ENCODE assay signal across 12 cellular contexts in the genomic region with DNA sequence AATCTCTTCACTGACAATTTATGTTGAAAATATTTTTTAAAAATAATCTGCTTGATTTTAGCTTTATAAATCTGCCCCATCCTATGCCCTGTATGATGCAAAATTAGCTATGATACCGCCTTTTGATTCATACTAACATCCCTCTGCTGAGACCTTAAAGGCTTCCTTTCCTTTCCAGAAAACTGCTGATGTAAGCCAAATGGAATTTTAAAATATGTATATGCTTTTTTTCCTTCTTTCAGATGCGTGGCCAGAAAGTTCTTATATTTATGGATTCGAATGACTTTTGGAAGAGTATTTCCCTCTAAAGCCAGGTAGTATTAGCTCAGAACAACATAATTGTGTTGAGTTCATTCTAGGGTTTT. TPM values are rescaled to one million over a fixed set of nuclear protein-coding genes. Genes with fewer than 3 reads are reported as not detected.
DNase-seq lines count a peak whose midpoint lies in the region; ATAC-seq and TF ChIP-seq lines count a peak whose summit lies in the region.
"Had no signal": no experiment of that assay in that cellular context is flagged by ENCODE, and none has a peak within 500 bp of the region (broad histone marks: within the 10 kb centered on the region; RNA-seq: fewer than 3 reads in every experiment).

No MANE protein-coding gene starts in this region.

- intact Hi-C loops in CD4-positive, alpha-beta memory T cell (cut with micrococcal nuclease) = no loop called here
- intact Hi-C loops in activated CD8-positive, alpha-beta T cell treated with anti-CD3 and anti-CD28 coated beads for 36 hours (cut with micrococcal nuclease) = no loop called here
- intact Hi-C loops in esophagus muscularis mucosa (cut with DNase I) (no loop called here), uterus (cut with DNase I; ENCODE audit: low total_unique reads) (no loop called here)

- TF ChIP-seq EP300 in esophagus muscularis mucosa (IDR thresholded peaks at IDR 0.05) = no peak

- peak overlapping the region in 4 of 7 donors; percentile 31 to 65 (median 58) for H3K27ac Mint-ChIP-seq in CD4-positive, alpha-beta memory T cell
- H3K27ac Mint-ChIP-seq in activated CD8-positive, alpha-beta T cell treated with anti-CD3 and anti-CD28 coated beads for 36 hours = peak overlapping the region; percentile 88
- H3K27ac Mint-ChIP-seq in nephron = peak overlapping the region; percentile 95 to 97 (median 97)
- no peak overlapping the region for H3K27ac Mint-ChIP-seq in WTC11

- ATAC-seq in activated CD8-positive, alpha-beta T cell treated with anti-CD3 and anti-CD28 coated beads for 36 hours = no peak
- ATAC-seq in WTC11 (no peak), HG02884 (IDR thresholded peaks at IDR 0.05; ENCODE audit: unreplicated experiment) (no peak)

- WGBS in esophagus muscularis mucosa = 44% methylated on average over 3 of the region's 3 CpGs

- H3K4me3 ChIP-seq in CD4-positive, alpha-beta memory T cell (ENCODE audit: low read length in 2 of 2) = no peak overlapping the region
- H3K4me3 ChIP-seq in esophagus muscularis mucosa (no peak overlapping the region), uterus (no peak overlapping the region)
- H3K4me3 ChIP-seq: upper lobe of right lung had no signal

- no peaks in the 10 kb centered on the region for H3K27me3 ChIP-seq in CD4-positive, alpha-beta memory T cell (ENCODE audit: insufficient read depth, low read length)
- H3K27me3 ChIP-seq in esophagus muscularis mucosa (no peaks in the 10 kb centered on the region), uterus (no peaks in the 10 kb centered on the region)
- H3K27me3 ChIP-seq: upper lobe of right lung had no signal

- no peak overlapping the region for H3K4me3 Mint-ChIP-seq in CD4-positive, alpha-beta memory T cell
- no peak overlapping the region for H3K4me3 Mint-ChIP-seq in activated CD8-positive, alpha-beta T cell treated with anti-CD3 and anti-CD28 coated beads for 36 hours
- peak overlapping the region in 2 of 3 experiments; percentile 4 to 31 for H3K4me3 Mint-ChIP-seq in nephron
- no peak overlapping the region for H3K4me3 Mint-ChIP-seq in WTC11

- peaks cover 8% of the 10 kb centered on the region for H3K36me3 ChIP-seq in CD4-positive, alpha-beta memory T cell (ENCODE audit: insufficient read depth, low read length)
- H3K36me3 ChIP-seq in esophagus muscularis mucosa = no peaks in the 10 kb centered on the region
- no peaks in the 10 kb centered on the region for H3K36me3 ChIP-seq in uterus

- no peak for DNase-seq in CD4-positive, alpha-beta memory T cell
- DNase-seq in activated CD8-positive, alpha-beta T cell treated with anti-CD3 and anti-CD28 coated beads for 36 hours = no peak
- DNase-seq in esophagus muscularis mucosa (ENCODE audit: extremely low spot score) (no peak), T-helper 9 cell (no peak), WTC11 (ENCODE audit: low spot score) (no peak), uterus (no peak)
- DNase-seq: activated CD8-positive, alpha-beta memory T cell treated with anti-CD3 and anti-CD28 coated beads, Interleukin-2, amount 50 U/mL, for 48 hours; Caco-2; head of caudate nucleus; upper lobe of right lung had no signal

- peaks cover 22% of the 10 kb centered on the region for H3K4me1 ChIP-seq in CD4-positive, alpha-beta memory T cell (ENCODE audit: insufficient read depth, low read length)
- H3K4me1 ChIP-seq in esophagus muscularis mucosa (peaks cover 0 to 34% (median 28%) of the 10 kb centered on the region in 4 donors), uterus (no peaks in the 10 kb centered on the region)
- H3K4me1 ChIP-seq: Caco-2, upper lobe of right lung had no signal

- H3K9me3 ChIP-seq in CD4-positive, alpha-beta memory T cell (ENCODE audit: control insufficient read depth in 1 of 2, low read length in 2 of 2) = no peaks in the 10 kb centered on the region
- H3K9me3 ChIP-seq in esophagus muscularis mucosa (no peaks in the 10 kb centered on the region), uterus (no peaks in the 10 kb centered on the region)
- H3K9me3 ChIP-seq: Caco-2, upper lobe of right lung had no signal

- POLR2A ChIA-PET in CD4-positive, alpha-beta memory T cell (lab: Charles Lee; ENCODE audit: partially characterized antibody) = interaction anchor here (0.9 to 1.3 kb wide), 2 partner anchors 18 to 79 kb away, joined by 3 read pairs; no protein-coding TSS in a partner anchor
- POLR2A ChIA-PET in activated CD8-positive, alpha-beta T cell treated with anti-CD3 and anti-CD28 coated beads for 36 hours (lab: Charles Lee) = interaction anchor here (1.0 to 2.9 kb wide), 5 partner anchors 10 to 40 kb away, joined by 3 to 14 read pairs (median 4); no protein-coding TSS in a partner anchor
- POLR2A ChIA-PET in WTC11 (lab: Charles Lee) = no interaction called here

- H3K36me3 Mint-ChIP-seq in CD4-positive, alpha-beta memory T cell = peaks cover 25 to 52% of the 10 kb centered on the region in 2 donors
- H3K36me3 Mint-ChIP-seq in activated CD8-positive, alpha-beta T cell treated with anti-CD3 and anti-CD28 coated beads for 36 hours (ENCODE audit: low read depth) = peaks cover 73% of the 10 kb centered on the region
- H3K36me3 Mint-ChIP-seq in nephron (ENCODE audit: low read depth) (peaks cover 17% of the 10 kb centered on the region), WTC11 (peaks cover 2% of the 10 kb centered on the region; the same call in 1 of the 2 replicates)

- H3K4me1 Mint-ChIP-seq in CD4-positive, alpha-beta memory T cell = peaks cover 29 to 38% (median 34%) of the 10 kb centered on the region in 4 donors
- H3K4me1 Mint-ChIP-seq in activated CD8-positive, alpha-beta T cell treated with anti-CD3 and anti-CD28 coated beads for 36 hours (ENCODE audit: low read depth) = peaks cover 68% of the 10 kb centered on the region
- H3K4me1 Mint-ChIP-seq in nephron = peaks cover 37% of the 10 kb centered on the region
- no peaks in the 10 kb centered on the region for H3K4me1 Mint-ChIP-seq in WTC11

- CTCF ChIA-PET in CD4-positive, alpha-beta memory T cell (lab: Charles Lee; ENCODE audit: partially characterized antibody) = interaction anchor here (0.6 kb wide), 1 partner anchor 312 kb away, joined by 3 read pairs; no protein-coding TSS in a partner anchor
- CTCF ChIA-PET in activated CD8-positive, alpha-beta T cell treated with anti-CD3 and anti-CD28 coated beads for 36 hours (lab: Charles Lee) = interaction anchor here (1.5 kb wide), 1 partner anchor 26 kb away, joined by 6 read pairs; no protein-coding TSS in a partner anchor
- CTCF ChIA-PET in WTC11 (lab: Charles Lee) = interaction anchor here (0.6 to 1.7 kb wide), 3 partner anchors 26 to 225 kb away, joined by 3 to 5 read pairs (median 4); no protein-coding TSS in a partner anchor

- H3K9me3 Mint-ChIP-seq in CD4-positive, alpha-beta memory T cell = no peaks in the 10 kb centered on the region
- H3K9me3 Mint-ChIP-seq in activated CD8-positive, alpha-beta T cell treated with anti-CD3 and anti-CD28 coated beads for 36 hours = peaks cover 5% of the 10 kb centered on the region
- H3K9me3 Mint-ChIP-seq in nephron (no peaks in the 10 kb centered on the region), WTC11 (no peaks in the 10 kb centered on the region)

- H3K27me3 Mint-ChIP-seq in CD4-positive, alpha-beta memory T cell = no peaks in the 10 kb centered on the region
- H3K27me3 Mint-ChIP-seq in activated CD8-positive, alpha-beta T cell treated with anti-CD3 and anti-CD28 coated beads for 36 hours = no peaks in the 10 kb centered on the region
- H3K27me3 Mint-ChIP-seq in nephron (ENCODE audit: low read depth) (no peaks in the 10 kb centered on the region), WTC11 (ENCODE audit: low read depth) (no peaks in the 10 kb centered on the region)

- no peak for TF ChIP-seq POLR2A in esophagus muscularis mucosa (IDR thresholded peaks at IDR 0.05; ENCODE audit: low read depth)
- TF ChIP-seq POLR2A in uterus (IDR thresholded peaks at IDR 0.05) = no peak

- no peak overlapping the region for H3K27ac ChIP-seq in CD4-positive, alpha-beta memory T cell (ENCODE audit: low read depth, low read length)
- H3K27ac ChIP-seq in esophagus muscularis mucosa (replicated peaks in 1 of 4) = peak overlapping the region; percentile 55 to 72 (median 58)
- H3K27ac ChIP-seq in uterus = peak overlapping the region in 1 of 2 donors; percentile 3
- H3K27ac ChIP-seq: upper lobe of right lung had no signal

- TF ChIP-seq CTCF in activated CD8-positive, alpha-beta T cell treated with anti-CD3 and anti-CD28 coated beads for 36 hours (IDR thresholded peaks at IDR 0.05) = no peak
- TF ChIP-seq CTCF in esophagus muscularis mucosa (IDR thresholded peaks at IDR 0.05) (no peak), nephron (IDR thresholded peaks at IDR 0.05; ENCODE audit: unreplicated experiment in 3 of 3) (no peak), WTC11 (IDR thresholded peaks at IDR 0.05) (no peak), uterus (IDR thresholded peaks at IDR 0.05) (no peak)

TF ChIP-seq in WTC11, 78 proteins besides CTCF, POLR2A, EP300 and RAD21:
- TF ChIP-seq ELF4 (CRISPR knock-in tag; IDR thresholded peaks at IDR 0.05; ENCODE audit: low read depth) = no peak

RNA-seq across cellular contexts. Expression of a gene that starts 34.5 kb away (rescaled TPM):
- 100 to 1,000 TPM; 323 to 333 TPM for total RNA-seq in CD4-positive, alpha-beta memory T cell
- polyA plus RNA-seq in CD4-positive, alpha-beta memory T cell = 10 to 100 TPM; 14.7 to 40.5 TPM
- total RNA-seq in activated CD8-positive, alpha-beta T cell treated with anti-CD3 and anti-CD28 coated beads for 36 hours = 100 to 1,000 TPM; 273 to 274 TPM
- total RNA-seq in esophagus muscularis mucosa (10 to 100 TPM in 3 of 4 donors, 1 to 10 TPM in 1; 9.4 to 21.1 (median 15.4) TPM), WTC11 (2021) (37.9 to 43.6 TPM (median 38.7 TPM) in 3 replicates), uterus (10 to 100 TPM; 10.2 to 44.1 (median 33.3) TPM)

RNA-seq across cellular contexts. Expression of a gene that starts 41.2 kb away (rescaled TPM):
- total RNA-seq in CD4-positive, alpha-beta memory T cell = 10 to 100 TPM; 41.9 to 50.7 TPM
- 10 to 100 TPM in 1 of 2 donors, 1 to 10 TPM in 1; 6.6 to 17.2 TPM for polyA plus RNA-seq in CD4-positive, alpha-beta memory T cell
- total RNA-seq in activated CD8-positive, alpha-beta T cell treated with anti-CD3 and anti-CD28 coated beads for 36 hours = 10 to 100 TPM; 50.3 to 50.5 TPM
- total RNA-seq in esophagus muscularis mucosa (10 to 100 TPM; 23.8 to 51.4 (median 25.0) TPM), WTC11 (2021) (19.7 to 23.6 TPM (median 22.8 TPM) in 3 replicates), uterus (10 to 100 TPM; 19.0 to 95.8 (median 47.3) TPM)

Comparison
In these comparisons a context has a peak if more than half of its experiments do, and no peak if none do; other contexts are left out.
1. H3K4me3 Mint-ChIP-seq: peak in nephron (2 of 3); none in CD4-positive, alpha-beta memory T cell (0 of 8), activated CD8-positive, alpha-beta T cell treated with anti-CD3 and anti-CD28 coated beads for 36 hours (single experiment) and WTC11 (single experiment).